Comparison of ENCODE assay signal across 19 cellular contexts in the genomic region with DNA sequence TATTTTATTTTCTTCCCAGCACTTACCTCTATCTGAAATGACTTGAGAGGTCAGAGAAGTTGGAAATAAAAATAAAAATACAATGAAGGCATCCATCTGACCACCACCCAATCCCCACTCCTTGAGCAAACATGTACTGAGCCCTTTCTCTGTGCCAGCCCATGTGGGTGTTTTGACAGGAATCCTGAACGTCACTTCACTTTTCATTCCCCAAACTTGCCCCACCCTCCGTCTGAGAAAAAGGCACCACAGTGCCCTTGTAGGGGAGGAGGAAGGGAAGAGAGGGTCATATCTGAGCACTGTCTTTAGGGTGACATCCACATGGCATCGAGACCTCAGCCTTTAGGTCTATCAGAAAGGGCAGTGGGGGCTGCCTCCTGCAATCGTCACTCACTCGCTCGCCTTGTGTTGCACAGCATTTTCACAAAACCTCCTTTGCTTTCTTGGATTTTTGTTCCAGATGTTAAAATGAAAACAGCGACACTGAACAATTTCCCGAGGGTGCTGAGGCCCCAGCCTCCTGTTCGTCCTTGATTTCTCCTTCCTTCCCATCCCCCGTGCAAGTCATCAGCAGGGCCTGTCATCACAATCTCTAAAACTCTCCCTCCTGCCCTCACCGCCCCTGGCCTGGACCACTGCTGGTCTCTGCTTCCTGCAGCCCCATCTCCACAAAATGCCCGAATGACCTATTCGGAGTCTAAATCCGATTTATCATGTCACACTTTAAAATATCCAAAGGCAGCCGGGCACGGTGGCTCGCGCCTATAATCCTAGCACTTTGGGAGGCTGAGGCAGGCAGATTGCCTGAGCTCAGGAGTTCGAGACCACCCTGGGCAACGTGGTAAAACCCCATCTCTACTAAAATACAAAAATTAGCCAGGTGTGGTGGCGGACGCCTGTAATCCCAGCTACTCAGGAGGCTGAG. TPM values are rescaled to one million over a fixed set of nuclear protein-coding genes. Genes with fewer than 3 reads are reported as not detected.
DNase-seq lines count a peak whose midpoint lies in the region; ATAC-seq and TF ChIP-seq lines count a peak whose summit lies in the region.
"Had no signal": no experiment of that assay in that cellular context is flagged by ENCODE, and none has a peak within 500 bp of the region (broad histone marks: within the 10 kb centered on the region; RNA-seq: fewer than 3 reads in every experiment).

No MANE protein-coding gene starts in this region.

- H3K36me3 ChIP-seq in cardiac muscle cell: no peaks in the 10 kb centered on the region
- H3K36me3 ChIP-seq in CD8-positive, alpha-beta memory T cell (ENCODE audit: insufficient read depth, low read length): no peaks in the 10 kb centered on the region
- H3K36me3 ChIP-seq: SJCRH30 had no signal

- peaks cover 12% of the 10 kb centered on the region for H3K4me1 ChIP-seq in cardiac muscle cell (ENCODE audit: low read depth)
- H3K4me1 ChIP-seq in CD8-positive, alpha-beta memory T cell (ENCODE audit: insufficient read depth, low read length): no peaks in the 10 kb centered on the region
- H3K4me1 ChIP-seq: SJCRH30 had no signal

- H3K4me3 Mint-ChIP-seq in glutamatergic neuron (ENCODE audit: unreplicated experiment) (peak overlapping the region; percentile 70), neural crest cell (no peak overlapping the region)
- H3K4me3 Mint-ChIP-seq in CD8-positive, alpha-beta memory T cell: no peak overlapping the region
- H3K4me3 Mint-ChIP-seq: activated CD4-positive, alpha-beta T cell treated with anti-CD3 and anti-CD28 coated beads for 36 hours; activated T-helper 17 cell treated with anti-CD3 and anti-CD28 coated beads, Interleukin-2, amount 50 U/mL, for 72 hours had no signal

- no peak for TF ChIP-seq CTCF in cardiac muscle cell (IDR thresholded peaks at IDR 0.05; ENCODE audit: low read depth, low read length)
- no peak for TF ChIP-seq CTCF in glutamatergic neuron (IDR thresholded peaks at IDR 0.05; ENCODE audit: partially characterized antibody, unreplicated experiment)
- no peak for TF ChIP-seq CTCF in neural crest cell (conservative IDR thresholded peaks at IDR 0.05)

- H3K9me3 Mint-ChIP-seq in glutamatergic neuron (ENCODE audit: unreplicated experiment): peaks cover 2% of the 10 kb centered on the region
- no peaks in the 10 kb centered on the region for H3K9me3 Mint-ChIP-seq in neural crest cell
- no peaks in the 10 kb centered on the region for H3K9me3 Mint-ChIP-seq in CD8-positive, alpha-beta memory T cell
- H3K9me3 Mint-ChIP-seq: activated T-helper 17 cell treated with anti-CD3 and anti-CD28 coated beads, Interleukin-2, amount 50 U/mL, for 72 hours had no signal

- DNase-seq in cardiac muscle cell (ENCODE audit: low read depth in 1 of 2, low spot score in 1 of 2): no peak
- no peak for DNase-seq in Right ventricle myocardium inferior (ENCODE audit: missing footprints)
- no peak for DNase-seq in glutamatergic neuron
- no peak for DNase-seq in neural crest cell (ENCODE audit: low read depth, low spot score)
- DNase-seq in CD1c-positive myeloid dendritic cell (ENCODE audit: extremely low spot score): no peak
- DNase-seq in NCI-H1930 (lab: John Stamatoyannopoulos, UW): no peak
- DNase-seq in CD8-positive, alpha-beta memory T cell: no peak
- DNase-seq: activated CD4-positive, alpha-beta T cell treated with anti-CD3 and anti-CD28 coated beads for 36 hours; C1 segment of cervical spinal cord; dermis blood vessel endothelial cell; gastrocnemius medialis; midbrain; NCI-H774; OCI-M1; SJCRH30; substantia nigra; T-helper 1 cell had no signal

- POLR2A ChIA-PET in CD8-positive, alpha-beta memory T cell (lab: Charles Lee): no interaction called here

- no peaks in the 10 kb centered on the region for H3K36me3 Mint-ChIP-seq in glutamatergic neuron (ENCODE audit: unreplicated experiment)
- H3K36me3 Mint-ChIP-seq in neural crest cell (ENCODE audit: low read depth): no peaks in the 10 kb centered on the region
- peaks cover 0 to 56% (median 7%) of the 10 kb centered on the region in 3 donors for H3K36me3 Mint-ChIP-seq in CD8-positive, alpha-beta memory T cell

- H3K27me3 Mint-ChIP-seq in glutamatergic neuron (ENCODE audit: unreplicated experiment) (peaks cover 7% of the 10 kb centered on the region), neural crest cell (ENCODE audit: low read depth) (no peaks in the 10 kb centered on the region)
- no peaks in the 10 kb centered on the region for H3K27me3 Mint-ChIP-seq in CD8-positive, alpha-beta memory T cell
- H3K27me3 Mint-ChIP-seq: activated CD4-positive, alpha-beta T cell treated with anti-CD3 and anti-CD28 coated beads for 36 hours; activated T-helper 17 cell treated with anti-CD3 and anti-CD28 coated beads, Interleukin-2, amount 50 U/mL, for 72 hours had no signal

- H3K4me1 Mint-ChIP-seq in glutamatergic neuron (ENCODE audit: low read depth, unreplicated experiment) (peaks cover 28% of the 10 kb centered on the region), neural crest cell (no peaks in the 10 kb centered on the region)
- peaks cover 0 to 4% (median 2%) of the 10 kb centered on the region in 3 donors for H3K4me1 Mint-ChIP-seq in CD8-positive, alpha-beta memory T cell
- H3K4me1 Mint-ChIP-seq: activated CD4-positive, alpha-beta T cell treated with anti-CD3 and anti-CD28 coated beads for 36 hours; activated T-helper 17 cell treated with anti-CD3 and anti-CD28 coated beads, Interleukin-2, amount 50 U/mL, for 72 hours had no signal

- intact Hi-C loops in Right ventricle myocardium inferior (cut with DNase I): no loop called here

- H3K27ac ChIP-seq in cardiac muscle cell: peak overlapping the region; percentile 53
- H3K27ac ChIP-seq in CD8-positive, alpha-beta memory T cell (ENCODE audit: low read depth, low read length): no peak overlapping the region
- H3K27ac ChIP-seq: SJCRH30 had no signal

- H3K27ac Mint-ChIP-seq in glutamatergic neuron (ENCODE audit: unreplicated experiment) (peak overlapping the region; percentile 62), neural crest cell (ENCODE audit: unreplicated experiment) (peak overlapping the region; percentile 7)
- H3K27ac Mint-ChIP-seq in CD8-positive, alpha-beta memory T cell: peak overlapping the region in 2 of 8 donors; percentile 36 to 61
- H3K27ac Mint-ChIP-seq: activated CD4-positive, alpha-beta T cell treated with anti-CD3 and anti-CD28 coated beads for 36 hours had no signal

- CTCF ChIA-PET in CD8-positive, alpha-beta memory T cell (lab: Charles Lee): no interaction called here

- no peaks in the 10 kb centered on the region for H3K9me3 ChIP-seq in cardiac muscle cell (ENCODE audit: low read depth)
- no peaks in the 10 kb centered on the region for H3K9me3 ChIP-seq in CD8-positive, alpha-beta memory T cell (ENCODE audit: low read length)
- H3K9me3 ChIP-seq: gastrocnemius medialis, SJCRH30 had no signal

- H3K4me3 ChIP-seq in cardiac muscle cell: no peak overlapping the region
- H3K4me3 ChIP-seq in CD8-positive, alpha-beta memory T cell (ENCODE audit: low read length): no peak overlapping the region
- H3K4me3 ChIP-seq: gastrocnemius medialis, SJCRH30 had no signal

- ATAC-seq in Right ventricle myocardium inferior (no peak), GM21717 (IDR thresholded peaks at IDR 0.05; ENCODE audit: unreplicated experiment) (no peak)
- ATAC-seq: activated CD4-positive, alpha-beta T cell treated with anti-CD3 and anti-CD28 coated beads for 36 hours; activated T-helper 17 cell treated with anti-CD3 and anti-CD28 coated beads, Interleukin-2, amount 50 U/mL, for 72 hours; gastrocnemius medialis had no signal

- H3K27me3 ChIP-seq in cardiac muscle cell: no peaks in the 10 kb centered on the region
- no peaks in the 10 kb centered on the region for H3K27me3 ChIP-seq in CD8-positive, alpha-beta memory T cell (ENCODE audit: insufficient read depth, low read length, poor library complexity, severe bottlenecking)
- H3K27me3 ChIP-seq: gastrocnemius medialis, SJCRH30 had no signal

RNA-seq across cellular contexts. Expression of a gene that starts 13.0 kb away (rescaled TPM):
- total RNA-seq in cardiac muscle cell: 203 and 313 TPM in 2 replicates
- polyA plus RNA-seq in cardiac muscle cell: 273 and 388 TPM in 2 replicates
- total RNA-seq in Right ventricle myocardium inferior: 218 TPM
- 103 TPM for total RNA-seq in glutamatergic neuron (ENCODE audit: unreplicated experiment)
- 91.2 and 92.5 TPM in 2 replicates for total RNA-seq in neural crest cell
- 100 to 1,000 TPM in 1 of 2 experiments, 10 to 100 TPM in 1; 98.3 to 101 TPM for total RNA-seq in CD8-positive, alpha-beta memory T cell
- polyA plus RNA-seq in CD8-positive, alpha-beta memory T cell: 221 TPM

RNA-seq across cellular contexts. Expression of a gene that starts 13.1 kb away (rescaled TPM):
- total RNA-seq in cardiac muscle cell (11.5 and 18.0 TPM in 2 replicates), Right ventricle myocardium inferior (22.6 TPM), glutamatergic neuron (ENCODE audit: unreplicated experiment) (18.6 TPM), neural crest cell (40.9 and 42.4 TPM in 2 replicates)
- polyA plus RNA-seq in cardiac muscle cell: 52.0 and 56.7 TPM in 2 replicates
- 100 to 1,000 TPM; 157 to 160 TPM for total RNA-seq in CD8-positive, alpha-beta memory T cell
- 33.5 TPM for polyA plus RNA-seq in CD8-positive, alpha-beta memory T cell

RNA-seq across cellular contexts. Expression of a gene that starts 14.8 kb away (rescaled TPM):
- total RNA-seq in cardiac muscle cell (187 and 224 TPM in 2 replicates), Right ventricle myocardium inferior (217 TPM), glutamatergic neuron (ENCODE audit: unreplicated experiment) (83.8 TPM), neural crest cell (31.6 and 36.0 TPM in 2 replicates)
- polyA plus RNA-seq in cardiac muscle cell: 159 and 222 TPM in 2 replicates
- 10 to 100 TPM; 62.0 to 66.4 TPM for total RNA-seq in CD8-positive, alpha-beta memory T cell
- polyA plus RNA-seq in CD8-positive, alpha-beta memory T cell: 96.3 TPM

RNA-seq across cellular contexts. Expression of a gene that starts 36.3 kb away (rescaled TPM):
- total RNA-seq in cardiac muscle cell: 10.3 and 29.5 TPM in 2 replicates
- polyA plus RNA-seq in cardiac muscle cell: 7.8 and 9.6 TPM in 2 replicates
- total RNA-seq in Right ventricle myocardium inferior: 5.4 TPM
- total RNA-seq in glutamatergic neuron (ENCODE audit: unreplicated experiment): 34.7 TPM
- 37.2 and 40.0 TPM in 2 replicates for total RNA-seq in neural crest cell
- total RNA-seq in CD8-positive, alpha-beta memory T cell: 10 to 100 TPM; 12.9 to 14.0 TPM
- 2.1 TPM for polyA plus RNA-seq in CD8-positive, alpha-beta memory T cell

RNA-seq across cellular contexts. Expression of a gene that starts 40.0 kb away (rescaled TPM):
- total RNA-seq in cardiac muscle cell: 118 and 160 TPM in 2 replicates
- polyA plus RNA-seq in cardiac muscle cell: 125 and 134 TPM in 2 replicates
- 76.0 TPM for total RNA-seq in Right ventricle myocardium inferior
- 203 TPM for total RNA-seq in glutamatergic neuron (ENCODE audit: unreplicated experiment)
- 112 and 118 TPM in 2 replicates for total RNA-seq in neural crest cell
- total RNA-seq in CD8-positive, alpha-beta memory T cell: 10 to 100 TPM; 35.6 to 37.0 TPM
- 63.6 TPM for polyA plus RNA-seq in CD8-positive, alpha-beta memory T cell
